8 cellular contexts compared by ENCODE assay signal in genomic region chr5:54610197-54610898, GRCh38.
DNase-seq lines count a peak whose midpoint lies in the region; ATAC-seq, FAIRE-seq and TF ChIP-seq lines count a peak whose summit lies in the region.

No MANE protein-coding gene starts in this region.

- H3K27me3 Mint-ChIP-seq in activated naive CD4-positive, alpha-beta T cell treated with anti-CD3 and anti-CD28 coated beads, Interleukin-2, amount 50 U/mL, for 24 hours = no peaks in the 10 kb centered on the region

- peak overlapping the region; percentile 36 for H3K27ac Mint-ChIP-seq in activated naive CD4-positive, alpha-beta T cell treated with anti-CD3 and anti-CD28 coated beads, Interleukin-2, amount 50 U/mL, for 24 hours

- in situ Hi-C loops in GM13977 (cut with MboI; ENCODE audit: low pct_unique_long_range_greater_than_20kb, low sequenced_read_pairs, unreplicated experiment) (no loop called here), transverse colon (cut with MboI; ENCODE audit: low pct_ligation_motif_present in 1 of 4, low pct_unique_long_range_greater_than_20kb in 1 of 4, low sequenced_read_pairs in 3 of 4) (no loop called here)

- DNase-seq in GM13977 (ENCODE audit: low spot score) (peak; percentile 55), transverse colon (peak; percentile 13), prostate gland (ENCODE audit: low spot score) (no peak), urothelium cell line (ENCODE audit: low spot score) (no peak), NCI-H1694 (lab: John Stamatoyannopoulos, UW) (no peak)

- intact Hi-C loops in transverse colon (cut with DNase I; ENCODE audit: low total_unique reads) (no loop called here), prostate gland (cut with DNase I) (no loop called here)

- H3K4me1 ChIP-seq in transverse colon = peaks cover 0 to 11% (median 2%) of the 10 kb centered on the region in 4 donors
- no peaks in the 10 kb centered on the region for H3K4me1 ChIP-seq in prostate gland (replicated peaks)

- ATAC-seq in GM21367 (IDR thresholded peaks at IDR 0.05; ENCODE audit: unreplicated experiment) (peak; percentile 94), HG03558 (IDR thresholded peaks at IDR 0.05; ENCODE audit: extremely low read depth, unreplicated experiment) (peak; percentile 95)

- H3K36me3 Mint-ChIP-seq in activated naive CD4-positive, alpha-beta T cell treated with anti-CD3 and anti-CD28 coated beads, Interleukin-2, amount 50 U/mL, for 24 hours = peaks cover 6% of the 10 kb centered on the region

- H3K4me3 ChIP-seq in transverse colon = no peak overlapping the region
- H3K4me3 ChIP-seq in prostate gland = no peak overlapping the region

- no peaks in the 10 kb centered on the region for H3K27me3 ChIP-seq in transverse colon
- H3K27me3 ChIP-seq in prostate gland (replicated peaks; ENCODE audit: insufficient read depth) = no peaks in the 10 kb centered on the region

- no peak for FAIRE-seq in urothelium cell line (lab: Jason Lieb, UNC)

- H3K36me3 ChIP-seq in transverse colon (no peaks in the 10 kb centered on the region), prostate gland (no peaks in the 10 kb centered on the region)

- 45 to 50% methylated on average over 2 to 6 of the region's 6 CpGs for WGBS in transverse colon (ENCODE audit: low coverage in 1 of 2), 2 donors
- WGBS in prostate gland = 59% methylated on average over 6 of the region's 6 CpGs

- peak overlapping the region; percentile 61 for H3K4me3 Mint-ChIP-seq in activated naive CD4-positive, alpha-beta T cell treated with anti-CD3 and anti-CD28 coated beads, Interleukin-2, amount 50 U/mL, for 24 hours

- peaks cover 6% of the 10 kb centered on the region for H3K9me3 Mint-ChIP-seq in activated naive CD4-positive, alpha-beta T cell treated with anti-CD3 and anti-CD28 coated beads, Interleukin-2, amount 50 U/mL, for 24 hours

- TF ChIP-seq POLR2A in transverse colon (IDR thresholded peaks at IDR 0.05) = no peak
- no peak for TF ChIP-seq POLR2A in prostate gland (IDR thresholded peaks at IDR 0.05)

- H3K9me3 ChIP-seq in transverse colon (no peaks in the 10 kb centered on the region), prostate gland (no peaks in the 10 kb centered on the region)

- H3K4me1 Mint-ChIP-seq in activated naive CD4-positive, alpha-beta T cell treated with anti-CD3 and anti-CD28 coated beads, Interleukin-2, amount 50 U/mL, for 24 hours = peaks cover 26% of the 10 kb centered on the region

- TF ChIP-seq CTCF in GM13977 (IDR thresholded peaks at IDR 0.05; ENCODE audit: extremely low read depth, insufficient read depth, missing control alignments) = no peak
- TF ChIP-seq CTCF in transverse colon (IDR thresholded peaks at IDR 0.05) = no peak
- TF ChIP-seq CTCF in prostate gland (IDR thresholded peaks at IDR 0.05) = no peak

- H3K27ac ChIP-seq in transverse colon = no peak overlapping the region
- no peak overlapping the region for H3K27ac ChIP-seq in prostate gland

- no peak for TF ChIP-seq EP300 in transverse colon (IDR thresholded peaks at IDR 0.05; ENCODE audit: low read depth)

Comparison
In these comparisons a context has a peak if more than half of its experiments do, and no peak if none do; other contexts are left out.
1. DNase-seq: peak in GM13977 (single experiment) and transverse colon (single experiment); none in prostate gland (single experiment), urothelium cell line (single experiment) and NCI-H1694 (single experiment).